Comparison of ENCODE assay signal across 28 cellular contexts in genomic region chr20:9142809-9143208, GRCh38.
DNase-seq lines count a peak whose midpoint lies in the region; ATAC-seq, FAIRE-seq and TF ChIP-seq lines count a peak whose summit lies in the region.
"Had no signal": no experiment of that assay in that cellular context is flagged by ENCODE, and none has a peak within 500 bp of the region (broad histone marks: within the 10 kb centered on the region; RNA-seq: fewer than 3 reads in every experiment).

No MANE protein-coding gene starts in this region.

- H3K27ac Mint-ChIP-seq in WTC11, result no peak overlapping the region
- H3K27ac Mint-ChIP-seq: B cell; CD4-positive, alpha-beta T cell; CD8-positive, alpha-beta T cell had no signal

- H3K4me2 ChIP-seq in BLaER1 (peak overlapping the region; percentile 48), H1 (ENCODE audit: insufficient read depth in 1 of 2, low read depth in 2 of 2, low read length in 2 of 2) (no peak overlapping the region)

- no peaks in the 10 kb centered on the region for H3K23me2 ChIP-seq in H1 (ENCODE audit: low read depth, low read length)

- peaks cover 18% of the 10 kb centered on the region for H3K4me1 Mint-ChIP-seq in WTC11
- no peaks in the 10 kb centered on the region for H3K4me1 Mint-ChIP-seq in activated T-cell treated with anti-CD3 and anti-CD28 coated beads, Interleukin-2, amount 50 U/mL, for 4 hours (ENCODE audit: low read depth)
- H3K4me1 Mint-ChIP-seq: B cell had no signal

- POLR2A ChIA-PET in HEK293 (lab: Yijun Ruan, JAX), result no interaction called here
- POLR2A ChIA-PET in WTC11 (lab: Charles Lee), result no interaction called here
- POLR2A ChIA-PET in H1 (lab: Charles Lee; ENCODE audit: partially characterized antibody), result no interaction called here

- no peaks in the 10 kb centered on the region for H3K27me3 Mint-ChIP-seq in WTC11 (ENCODE audit: low read depth)
- no peaks in the 10 kb centered on the region for H3K27me3 Mint-ChIP-seq in activated T-cell treated with anti-CD3 and anti-CD28 coated beads, Interleukin-2, amount 50 U/mL, for 4 hours (ENCODE audit: low read depth)
- H3K27me3 Mint-ChIP-seq: B cell; CD4-positive, alpha-beta T cell had no signal

- ATAC-seq in WTC11 (no peak), GM18861 (IDR thresholded peaks at IDR 0.05; ENCODE audit: unreplicated experiment) (no peak)
- ATAC-seq in activated T-cell treated with anti-CD3 and anti-CD28 coated beads, Interleukin-2, amount 50 U/mL, for 4 hours, result no peak
- ATAC-seq: CD8-positive, alpha-beta T cell; GM12878 had no signal

- H4K20me1 ChIP-seq in BLaER1 (no peaks in the 10 kb centered on the region), H1 (replicated peaks in 1 of 2; ENCODE audit: control insufficient read depth in 1 of 2, insufficient read depth in 2 of 2, low read length in 2 of 2) (no peaks in the 10 kb centered on the region)

- no peak overlapping the region for H4K5ac ChIP-seq in H1 (ENCODE audit: insufficient read length, low read depth, low read length)

- no peak overlapping the region for H3K4ac ChIP-seq in H1 (replicated peaks; ENCODE audit: insufficient read length, low read depth, low read length)

- H3K9ac ChIP-seq in BLaER1 (no peak overlapping the region), H1 (replicated peaks in 1 of 4; ENCODE audit: extremely low read depth in 1 of 4, low read depth in 3 of 4, low read length in 3 of 4) (no peak overlapping the region)

- WGBS in H1 (ENCODE audit: extremely low coverage in 1 of 2, insufficient coverage in 1 of 2, insufficient read length in 1 of 2, insufficient replicate concordance in 2 of 2, low coverage in 1 of 2, low lambda C conversion rate in 2 of 2, missing lambda C conversion rate in 1 of 2), 2 experiments, result 87% methylated on average over 3 of the region's 3 CpGs; no CpG with 5 or more reads in 1 of the 2 experiments

- H3K79me1 ChIP-seq in H1 (ENCODE audit: low read depth, low read length), result no peaks in the 10 kb centered on the region

- CTCF ChIA-PET in HEK293 (lab: Yijun Ruan, JAX) (no interaction called here), WTC11 (lab: Charles Lee) (no interaction called here), H1 (lab: Charles Lee; ENCODE audit: partially characterized antibody) (interaction anchor here (1.0 kb wide), 1 partner anchor 165 kb away, joined by 3 read pairs; no protein-coding TSS in a partner anchor)

- H3K18ac ChIP-seq in H1 (ENCODE audit: extremely low read depth, low read length), result no peak overlapping the region

- H4K91ac ChIP-seq in H1 (replicated peaks; ENCODE audit: insufficient read length, low read length), result no peak overlapping the region

- TF ChIP-seq RAD21 in H1 (IDR thresholded peaks at IDR 0.05 in 1 of 2, conservative IDR thresholded peaks at IDR 0.05 in 1 of 2; ENCODE audit: low read depth in 2 of 2, low read length in 2 of 2), result no peak

- H3K36me3 Mint-ChIP-seq in WTC11, result peaks cover 29% of the 10 kb centered on the region
- H3K36me3 Mint-ChIP-seq in activated T-cell treated with anti-CD3 and anti-CD28 coated beads, Interleukin-2, amount 50 U/mL, for 4 hours (ENCODE audit: insufficient read depth), result no peaks in the 10 kb centered on the region
- H3K36me3 Mint-ChIP-seq: CD8-positive, alpha-beta T cell had no signal

- H3K36me3 ChIP-seq in BLaER1, result no peaks in the 10 kb centered on the region
- H3K36me3 ChIP-seq in HEK293 (ENCODE audit: control insufficient read depth in 2 of 2, insufficient read depth in 1 of 2, low read length in 2 of 2), result no peaks in the 10 kb centered on the region
- H3K36me3 ChIP-seq in H1 (ENCODE audit: control insufficient read depth in 2 of 4, insufficient read depth in 4 of 4, low read length in 3 of 4), result no peaks in the 10 kb centered on the region; a peak in 1 of 8 replicates

- TF ChIP-seq CTCF in HEK293 (tag by site-specific recombination; IDR thresholded peaks at IDR 0.05) (no peak), WTC11 (IDR thresholded peaks at IDR 0.05) (no peak), H1 (IDR thresholded peaks at IDR 0.05; ENCODE audit: control extremely low read depth in 1 of 3, insufficient read depth in 1 of 3, low read depth in 1 of 3, low read length in 3 of 3) (no peak), coronary artery (IDR thresholded peaks at IDR 0.05) (no peak)

- no peak overlapping the region for H2BK5ac ChIP-seq in H1 (ENCODE audit: low read depth, low read length)

- no peak for FAIRE-seq in H1 (lab: Jason Lieb, UNC)
- FAIRE-seq: A204.1, D721Med, GM12878, GM12892, GM18507, GM19239 had no signal

- H2AFZ ChIP-seq in H1 (ENCODE audit: low read length), result no peak overlapping the region

- no peak overlapping the region for H3K27ac ChIP-seq in BLaER1
- no peak overlapping the region for H3K27ac ChIP-seq in HEK293 (ENCODE audit: extremely low read depth, low read depth, low read length)
- H3K27ac ChIP-seq in H1 (ENCODE audit: low read depth, low read length), result no peak overlapping the region
- H3K27ac ChIP-seq in coronary artery, result no peak overlapping the region
- H3K27ac ChIP-seq: C4-2B had no signal

- no peak overlapping the region for H4K8ac ChIP-seq in H1 (ENCODE audit: extremely low read depth, insufficient read depth, low read length)

- H2BK120ac ChIP-seq in H1 (replicated peaks; ENCODE audit: low read depth, low read length), result no peak overlapping the region

- H3K4me3 ChIP-seq in BLaER1 (no peak overlapping the region), HEK293 (ENCODE audit: low read depth, low read length) (no peak overlapping the region), H1 (ENCODE audit: extremely low read depth in 1 of 4, insufficient read depth in 2 of 4, low read depth in 3 of 4, low read length in 4 of 4) (no peak overlapping the region), coronary artery (no peak overlapping the region)
- H3K4me3 ChIP-seq: GM12878 had no signal

- peaks cover 14% of the 10 kb centered on the region for H3K9me3 ChIP-seq in BLaER1
- H3K9me3 ChIP-seq in HEK293 (ENCODE audit: control insufficient read depth, insufficient read depth, low read depth, low read length), result no peaks in the 10 kb centered on the region
- peaks cover 0 to 4% of the 10 kb centered on the region in 2 experiments; a peak in 1 of 4 replicates for H3K9me3 ChIP-seq in H1 (ENCODE audit: insufficient read depth in 2 of 2, low read depth in 1 of 2, low read length in 1 of 2)

- H2BK15ac ChIP-seq in H1 (ENCODE audit: low read length), result no peak overlapping the region

- DNase-seq in WTC11 (ENCODE audit: low spot score) (no peak), H1 (ENCODE audit: low read depth in 1 of 2, low spot score in 2 of 2) (no peak), NCI-H1092 treated with DMSO at 0.1 percent for 48 hours (lab: John Stamatoyannopoulos, UW) (no peak), coronary artery (ENCODE audit: low spot score) (no peak)
- no peak for DNase-seq in activated T-cell treated with anti-CD3 and anti-CD28 coated beads, Interleukin-2, amount 50 U/mL, for 4 hours
- DNase-seq: 8988T; AML-193; Caco-2; Calu3; CD4-positive, alpha-beta T cell; CD8-positive, alpha-beta T cell; DMS153; DMS53; DMS79; DND-41; EL; GDM1 had no signal

- no peak overlapping the region for H3K23ac ChIP-seq in H1 (ENCODE audit: insufficient read length)

- H2AK5ac ChIP-seq in H1 (ENCODE audit: low read depth, low read length), result no peak overlapping the region

- H3K4me3 Mint-ChIP-seq in WTC11, result no peak overlapping the region
- no peak overlapping the region for H3K4me3 Mint-ChIP-seq in activated T-cell treated with anti-CD3 and anti-CD28 coated beads, Interleukin-2, amount 50 U/mL, for 4 hours
- H3K4me3 Mint-ChIP-seq: B cell; CD4-positive, alpha-beta T cell; CD8-positive, alpha-beta T cell had no signal

- H2BK12ac ChIP-seq in H1 (ENCODE audit: low read depth, low read length), result no peak overlapping the region

- H3K27me3 ChIP-seq in BLaER1 (no peaks in the 10 kb centered on the region), H1 (replicated peaks in 1 of 4; ENCODE audit: control insufficient read depth in 3 of 4, extremely low read depth in 1 of 4, insufficient read depth in 3 of 4, low read length in 3 of 4) (no peaks in the 10 kb centered on the region)

- no peak for TF ChIP-seq POLR2A in H1 (IDR thresholded peaks at IDR 0.05; ENCODE audit: control extremely low read depth in 1 of 2, low read depth in 2 of 2, low read length in 2 of 2)

- peaks cover 35% of the 10 kb centered on the region for H3K9me3 Mint-ChIP-seq in WTC11
- H3K9me3 Mint-ChIP-seq in activated T-cell treated with anti-CD3 and anti-CD28 coated beads, Interleukin-2, amount 50 U/mL, for 4 hours, result peaks cover 17% of the 10 kb centered on the region

- no peak overlapping the region for H2BK20ac ChIP-seq in H1 (ENCODE audit: low read length)

- H3K56ac ChIP-seq in H1 (replicated peaks; ENCODE audit: insufficient read length, low read depth, low read length), result no peak overlapping the region

- no peaks in the 10 kb centered on the region for H3K79me2 ChIP-seq in H1 (ENCODE audit: control insufficient read depth in 1 of 2, insufficient read depth in 2 of 2, low read length in 2 of 2)

- H3K4me1 ChIP-seq in BLaER1 (peaks cover 64% of the 10 kb centered on the region), HEK293 (ENCODE audit: control insufficient read depth, insufficient read depth, low read length) (no peaks in the 10 kb centered on the region), H1 (replicated peaks in 1 of 4; ENCODE audit: control insufficient read depth in 3 of 4, insufficient read depth in 4 of 4, low read length in 3 of 4) (peaks cover 0 to 3% (median under 1%) of the 10 kb centered on the region in 4 experiments; a peak in 2 of 7 replicates)
- H3K4me1 ChIP-seq: Caco-2 had no signal

- TF ChIP-seq EP300 in H1 (IDR thresholded peaks at IDR 0.05; ENCODE audit: borderline replicate concordance in 1 of 2, low read depth in 2 of 2, low read length in 2 of 2), result no peak

- peak overlapping the region; percentile 48 for H3K14ac ChIP-seq in H1 (ENCODE audit: insufficient read length)

TF ChIP-seq in HEK293, 187 proteins besides CTCF, POLR2A, EP300 and RAD21:
- TF ChIP-seq TCF7L2 (IDR thresholded peaks at IDR 0.05; ENCODE audit: borderline replicate concordance, low read depth, low read length), result no peak
- no peak for TF ChIP-seq ZNF701 (tag by site-specific recombination; IDR thresholded peaks at IDR 0.05)
- TF ChIP-seq ZNF623 (tag by site-specific recombination; IDR thresholded peaks at IDR 0.05), result peak; percentile 88

TF ChIP-seq in H1, 55 proteins besides CTCF, POLR2A, EP300 and RAD21:
- no peak for TF ChIP-seq POLR2AphosphoS5 (IDR thresholded peaks at IDR 0.05; ENCODE audit: low read depth, low read length)
- no peak for TF ChIP-seq FOSL1 (IDR thresholded peaks at IDR 0.05; ENCODE audit: insufficient read depth, low read depth, low read length)
- TF ChIP-seq KDM1A (IDR thresholded peaks at IDR 0.05; ENCODE audit: borderline replicate concordance, low read length), result peak; percentile 56; the same call in 1 of the 2 replicates
- TF ChIP-seq JUND (IDR thresholded peaks at IDR 0.05; ENCODE audit: low read length), result no peak
- TF ChIP-seq TAF7 (optimal IDR thresholded peaks at IDR 0.05; ENCODE audit: borderline replicate concordance, low read depth, low read length), result no peak
- TF ChIP-seq HDAC2 (IDR thresholded peaks at IDR 0.05; ENCODE audit: borderline replicate concordance in 1 of 2, low read depth in 2 of 2, low read length in 2 of 2), result no peak
- TF ChIP-seq MAFK (IDR thresholded peaks at IDR 0.05; ENCODE audit: low read depth, low read length), result no peak
